1 cellular context compared by ENCODE assay signal in genomic region chr7:106987777-106988176, GRCh38.
TF ChIP-seq lines count a peak whose summit lies in the region.

No MANE protein-coding gene starts in this region.

TF ChIP-seq in H1, 55 proteins besides CTCF, POLR2A, EP300 and RAD21 (continued from another document):
- TF ChIP-seq RNF2 (IDR thresholded peaks at IDR 0.05; ENCODE audit: borderline replicate concordance, low read depth, low read length, missing control alignments, poor library complexity, severe bottlenecking) = no peak
- TF ChIP-seq ASH2L (IDR thresholded peaks at IDR 0.05; ENCODE audit: low read length) = no peak
- no peak for TF ChIP-seq PHF8 (conservative IDR thresholded peaks at IDR 0.05; ENCODE audit: low read depth, low read length)
- TF ChIP-seq SUZ12 (IDR thresholded peaks at IDR 0.05; ENCODE audit: low read length) = no peak
- no peak for TF ChIP-seq TAF7 (optimal IDR thresholded peaks at IDR 0.05; ENCODE audit: borderline replicate concordance, low read depth, low read length)
